8 cellular contexts compared by ENCODE assay signal in the genomic region with DNA sequence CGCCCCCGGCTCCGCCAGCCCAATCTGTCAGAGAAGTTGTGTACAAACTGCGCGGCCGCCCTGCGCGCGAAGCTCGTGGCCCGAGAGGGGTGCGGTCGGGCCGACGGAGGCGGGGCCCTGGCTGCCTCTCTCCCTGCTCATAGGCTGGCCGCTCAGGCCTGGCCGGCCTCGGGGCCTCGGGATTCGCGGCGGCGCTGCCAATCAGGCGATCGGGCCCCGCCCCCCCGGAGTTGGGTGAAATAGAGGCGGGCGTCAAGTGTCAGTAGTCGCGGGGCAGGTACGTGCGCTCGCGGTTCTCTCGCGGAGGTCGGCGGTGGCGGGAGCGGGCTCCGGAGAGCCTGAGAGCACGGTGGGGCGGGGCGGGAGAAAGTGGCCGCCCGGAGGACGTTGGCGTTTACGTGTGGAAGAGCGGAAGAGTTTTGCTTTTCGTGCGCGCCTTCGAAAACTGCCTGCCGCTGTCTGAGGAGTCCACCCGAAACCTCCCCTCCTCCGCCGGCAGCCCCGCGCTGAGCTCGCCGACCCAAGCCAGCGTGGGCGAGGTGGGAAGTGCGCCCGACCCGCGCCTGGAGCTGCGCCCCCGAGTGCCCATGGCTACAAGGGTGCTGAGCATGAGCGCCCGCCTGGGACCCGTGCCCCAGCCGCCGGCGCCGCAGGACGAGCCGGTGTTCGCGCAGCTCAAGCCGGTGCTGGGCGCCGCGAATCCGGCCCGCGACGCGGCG. TPM values are rescaled to one million over a fixed set of nuclear protein-coding genes. Genes with fewer than 3 reads are reported as not detected.
DNase-seq lines count a peak whose midpoint lies in the region; ATAC-seq and TF ChIP-seq lines count a peak whose summit lies in the region.

A gene (plus strand): TSS at position 265 of the 719 bp plus-strand sequence. CDS start 323 bp downstream, at position 588.

- peak within 1 kb of the TSS; percentile 42 for H3K27ac ChIP-seq in naive thymus-derived CD4-positive, alpha-beta T cell (ENCODE audit: low read depth, low read length)

- POLR2A ChIA-PET in naive thymus-derived CD4-positive, alpha-beta T cell (lab: Charles Lee) = interaction anchor here (0.6 to 1.7 kb wide), 6 partner anchors 43 to 707 kb away, joined by 3 to 4 read pairs (median 3); no protein-coding TSS in a partner anchor

- peak within 1 kb of the TSS; percentile 58 for H3K4me3 ChIP-seq in naive thymus-derived CD4-positive, alpha-beta T cell (ENCODE audit: low read length)

- H3K9me3 ChIP-seq in naive thymus-derived CD4-positive, alpha-beta T cell (ENCODE audit: control insufficient read depth in 2 of 3, low read length in 3 of 3) = no peaks in the 10 kb centered on the region

- H3K4me1 ChIP-seq in naive thymus-derived CD4-positive, alpha-beta T cell (ENCODE audit: control insufficient read depth in 2 of 2, insufficient read depth in 2 of 2, low read length in 2 of 2) = peaks cover 4 to 10% of the 10 kb centered on the region in 2 donors

- ATAC-seq in GM21619 (IDR thresholded peaks at IDR 0.05; ENCODE audit: unreplicated experiment) = peak; percentile 96
- peak; percentile 97 to 98 for ATAC-seq in activated T-cell treated with anti-CD3 and anti-CD28 coated beads, Interleukin-2, amount 50 U/mL, for 72 hours (replicated peaks in 1 of 2)
- peak; percentile 98 for ATAC-seq in naive thymus-derived CD4-positive, alpha-beta T cell
- ATAC-seq in stimulated activated memory B cell treated with anti-CD40 and anti-IgM and Interleukin-4, amounts not matched to agents 10 μg/mL and 1 μg/mL and 100 μg/mL, for 72 hours = peak; percentile 99

- peak within 1 kb of the TSS; percentile 80 to 98 (median 90) for H3K4me3 Mint-ChIP-seq in IgD-negative memory B cell
- peak within 1 kb of the TSS; percentile 89 to 93 for H3K4me3 Mint-ChIP-seq in activated T-cell treated with anti-CD3 and anti-CD28 coated beads, Interleukin-2, amount 50 U/mL, for 72 hours
- peak within 1 kb of the TSS; percentile 82 to 94 (median 90) for H3K4me3 Mint-ChIP-seq in naive thymus-derived CD4-positive, alpha-beta T cell
- peak within 1 kb of the TSS; percentile 78 for H3K4me3 Mint-ChIP-seq in stimulated activated memory B cell treated with anti-CD40 and anti-IgM and Interleukin-4, amounts not matched to agents 10 μg/mL and 1 μg/mL and 100 μg/mL, for 72 hours

- peaks cover 36% of the 10 kb centered on the region for H3K27me3 Mint-ChIP-seq in IgD-negative memory B cell
- peaks cover 45% of the 10 kb centered on the region for H3K27me3 Mint-ChIP-seq in activated T-cell treated with anti-CD3 and anti-CD28 coated beads, Interleukin-2, amount 50 U/mL, for 72 hours (ENCODE audit: low read depth)
- H3K27me3 Mint-ChIP-seq in naive thymus-derived CD4-positive, alpha-beta T cell = peaks cover 19 to 58% (median 40%) of the 10 kb centered on the region in 5 donors
- peaks cover 36% of the 10 kb centered on the region for H3K27me3 Mint-ChIP-seq in stimulated activated memory B cell treated with anti-CD40 and anti-IgM and Interleukin-4, amounts not matched to agents 10 μg/mL and 1 μg/mL and 100 μg/mL, for 72 hours

- peaks cover 6 to 19% (median 11%) of the 10 kb centered on the region in 3 donors for H3K4me1 Mint-ChIP-seq in IgD-negative memory B cell
- peaks cover 19% of the 10 kb centered on the region for H3K4me1 Mint-ChIP-seq in activated T-cell treated with anti-CD3 and anti-CD28 coated beads, Interleukin-2, amount 50 U/mL, for 72 hours (ENCODE audit: low read depth)
- peaks cover 6 to 32% (median 23%) of the 10 kb centered on the region in 7 donors for H3K4me1 Mint-ChIP-seq in naive thymus-derived CD4-positive, alpha-beta T cell
- H3K4me1 Mint-ChIP-seq in stimulated activated memory B cell treated with anti-CD40 and anti-IgM and Interleukin-4, amounts not matched to agents 10 μg/mL and 1 μg/mL and 100 μg/mL, for 72 hours = peaks cover 16% of the 10 kb centered on the region

- intact Hi-C loops in naive thymus-derived CD4-positive, alpha-beta T cell (cut with micrococcal nuclease) = loop anchor here (1.0 to 5.0 kb wide), 12 partner anchors 170 to 1228 kb away; a partner anchor contains a TSS

- no peaks in the 10 kb centered on the region for H3K36me3 Mint-ChIP-seq in IgD-negative memory B cell
- peaks cover 0 to 2% of the 10 kb centered on the region in 2 donors for H3K36me3 Mint-ChIP-seq in activated T-cell treated with anti-CD3 and anti-CD28 coated beads, Interleukin-2, amount 50 U/mL, for 72 hours (ENCODE audit: insufficient read depth in 2 of 2)
- H3K36me3 Mint-ChIP-seq in naive thymus-derived CD4-positive, alpha-beta T cell = peaks cover 0 to 11% (median 0%) of the 10 kb centered on the region in 5 donors
- no peaks in the 10 kb centered on the region for H3K36me3 Mint-ChIP-seq in stimulated activated memory B cell treated with anti-CD40 and anti-IgM and Interleukin-4, amounts not matched to agents 10 μg/mL and 1 μg/mL and 100 μg/mL, for 72 hours

- peak; percentile 42 for DNase-seq in DMS53 treated with DMSO at 0.1 percent for 48 hours (lab: John Stamatoyannopoulos, UW; ENCODE audit: unreplicated experiment)
- peak; percentile 97 to 98 for DNase-seq in activated T-cell treated with anti-CD3 and anti-CD28 coated beads, Interleukin-2, amount 50 U/mL, for 72 hours
- DNase-seq in fibroblast of gingiva (ENCODE audit: low read depth) = peak; percentile 90
- peak; percentile 93 to 98 (median 94) for DNase-seq in naive thymus-derived CD4-positive, alpha-beta T cell

- H3K36me3 ChIP-seq in naive thymus-derived CD4-positive, alpha-beta T cell (ENCODE audit: control insufficient read depth in 2 of 3, insufficient read depth in 3 of 3, low read length in 3 of 3) = no peaks in the 10 kb centered on the region

- peaks cover 5 to 10% of the 10 kb centered on the region in 2 donors for H3K27me3 ChIP-seq in naive thymus-derived CD4-positive, alpha-beta T cell (ENCODE audit: control insufficient read depth in 2 of 2, insufficient read depth in 2 of 2, low read length in 2 of 2)

- peak within 1 kb of the TSS; percentile 20 to 78 (median 68) for H3K27ac Mint-ChIP-seq in IgD-negative memory B cell
- H3K27ac Mint-ChIP-seq in activated T-cell treated with anti-CD3 and anti-CD28 coated beads, Interleukin-2, amount 50 U/mL, for 72 hours = no peak within 1 kb of the TSS
- H3K27ac Mint-ChIP-seq in naive thymus-derived CD4-positive, alpha-beta T cell = peak within 1 kb of the TSS; percentile 38 to 92 (median 79)
- H3K27ac Mint-ChIP-seq in stimulated activated memory B cell treated with anti-CD40 and anti-IgM and Interleukin-4, amounts not matched to agents 10 μg/mL and 1 μg/mL and 100 μg/mL, for 72 hours = peak within 1 kb of the TSS; percentile 36

- H3K9me3 Mint-ChIP-seq in IgD-negative memory B cell = no peaks in the 10 kb centered on the region
- H3K9me3 Mint-ChIP-seq in activated T-cell treated with anti-CD3 and anti-CD28 coated beads, Interleukin-2, amount 50 U/mL, for 72 hours = no peaks in the 10 kb centered on the region
- H3K9me3 Mint-ChIP-seq in naive thymus-derived CD4-positive, alpha-beta T cell = peaks cover 0 to 2% (median 0%) of the 10 kb centered on the region in 11 donors
- H3K9me3 Mint-ChIP-seq in stimulated activated memory B cell treated with anti-CD40 and anti-IgM and Interleukin-4, amounts not matched to agents 10 μg/mL and 1 μg/mL and 100 μg/mL, for 72 hours = no peaks in the 10 kb centered on the region

- CTCF ChIA-PET in naive thymus-derived CD4-positive, alpha-beta T cell (lab: Charles Lee) = interaction anchor here (0.6 to 1.4 kb wide), 3 partner anchors 136 to 1026 kb away, joined by 3 to 4 read pairs (median 3); no protein-coding TSS in a partner anchor

TF ChIP-seq in PFSK-1, 5 proteins besides CTCF, POLR2A, EP300 and RAD21:
- peak; percentile 45; the same call in 1 of the 2 replicates for TF ChIP-seq POLR2AphosphoS5 (IDR thresholded peaks at IDR 0.05; ENCODE audit: low read depth, low read length)
- 0 out of 2 replicates have a peak, but pooled peaks have one; percentile 32 for TF ChIP-seq SIN3A (IDR thresholded peaks at IDR 0.05; ENCODE audit: borderline replicate concordance, insufficient read depth, low read length)
- TF ChIP-seq, protein P1, sequence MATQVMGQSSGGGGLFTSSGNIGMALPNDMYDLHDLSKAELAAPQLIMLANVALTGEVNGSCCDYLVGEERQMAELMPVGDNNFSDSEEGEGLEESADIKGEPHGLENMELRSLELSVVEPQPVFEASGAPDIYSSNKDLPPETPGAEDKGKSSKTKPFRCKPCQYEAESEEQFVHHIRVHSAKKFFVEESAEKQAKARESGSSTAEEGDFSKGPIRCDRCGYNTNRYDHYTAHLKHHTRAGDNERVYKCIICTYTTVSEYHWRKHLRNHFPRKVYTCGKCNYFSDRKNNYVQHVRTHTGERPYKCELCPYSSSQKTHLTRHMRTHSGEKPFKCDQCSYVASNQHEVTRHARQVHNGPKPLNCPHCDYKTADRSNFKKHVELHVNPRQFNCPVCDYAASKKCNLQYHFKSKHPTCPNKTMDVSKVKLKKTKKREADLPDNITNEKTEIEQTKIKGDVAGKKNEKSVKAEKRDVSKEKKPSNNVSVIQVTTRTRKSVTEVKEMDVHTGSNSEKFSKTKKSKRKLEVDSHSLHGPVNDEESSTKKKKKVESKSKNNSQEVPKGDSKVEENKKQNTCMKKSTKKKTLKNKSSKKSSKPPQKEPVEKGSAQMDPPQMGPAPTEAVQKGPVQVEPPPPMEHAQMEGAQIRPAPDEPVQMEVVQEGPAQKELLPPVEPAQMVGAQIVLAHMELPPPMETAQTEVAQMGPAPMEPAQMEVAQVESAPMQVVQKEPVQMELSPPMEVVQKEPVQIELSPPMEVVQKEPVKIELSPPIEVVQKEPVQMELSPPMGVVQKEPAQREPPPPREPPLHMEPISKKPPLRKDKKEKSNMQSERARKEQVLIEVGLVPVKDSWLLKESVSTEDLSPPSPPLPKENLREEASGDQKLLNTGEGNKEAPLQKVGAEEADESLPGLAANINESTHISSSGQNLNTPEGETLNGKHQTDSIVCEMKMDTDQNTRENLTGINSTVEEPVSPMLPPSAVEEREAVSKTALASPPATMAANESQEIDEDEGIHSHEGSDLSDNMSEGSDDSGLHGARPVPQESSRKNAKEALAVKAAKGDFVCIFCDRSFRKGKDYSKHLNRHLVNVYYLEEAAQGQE (IDR thresholded peaks at IDR 0.05; ENCODE audit: insufficient read depth in 1 of 2, low read depth in 2 of 2, low read length in 2 of 2) = no peak

RNA-seq across cellular contexts. Expression of the gene that starts here (rescaled TPM):
- not detected for polyA plus RNA-seq in IgD-negative memory B cell
- polyA plus RNA-seq in PFSK-1 (2012; ENCODE audit: insufficient read length, low read depth) = 0.31 TPM
- total RNA-seq in activated T-cell treated with anti-CD3 and anti-CD28 coated beads, Interleukin-2, amount 50 U/mL, for 72 hours = 1 to 10 TPM; 3.2 to 3.7 TPM
- total RNA-seq in naive thymus-derived CD4-positive, alpha-beta T cell = 10 to 100 TPM in 2 of 5 experiments, 1 to 10 TPM in 3; 3.6 to 13.3 (median 5.7) TPM
- polyA plus RNA-seq in naive thymus-derived CD4-positive, alpha-beta T cell = 1 to 10 TPM; 1.7 to 2.0 TPM

Comparison
In these comparisons a context has a peak if more than half of its experiments do, and no peak if none do; other contexts are left out.
1. Peak in every context shown above with its lines: DNase-seq, ATAC-seq, H3K4me3 ChIP-seq and H3K27ac ChIP-seq.
2. DNase-seq: peak in every context shown above with its lines; median percentile 98 in activated T-cell treated with anti-CD3 and anti-CD28 coated beads, Interleukin-2, amount 50 U/mL, for 72 hours; 94 in naive thymus-derived CD4-positive, alpha-beta T cell; 90 in fibroblast of gingiva; 42 in DMS53 treated with DMSO at 0.1 percent for 48 hours.